ENCODE assay signal across 20 cellular contexts in genomic region chr2:241499146-241499965, GRCh38. TPM values are rescaled to one million over a fixed set of nuclear protein-coding genes. Genes with fewer than 3 reads are reported as not detected.
DNase-seq lines count a peak whose midpoint lies in the region; ATAC-seq and TF ChIP-seq lines count a peak whose summit lies in the region.
"Had no signal": no experiment of that assay in that cellular context is flagged by ENCODE, and none has a peak within 500 bp of the region (broad histone marks: within the 10 kb centered on the region; RNA-seq: fewer than 3 reads in every experiment).

No MANE protein-coding gene starts in this region.

- CTCF ChIA-PET in HCT116 (lab: Charles Lee), result no interaction called here

- no peaks in the 10 kb centered on the region for H4K20me1 ChIP-seq in HCT116 (ENCODE audit: insufficient read depth)

- intact Hi-C loops in HCT116 (cut with micrococcal nuclease), result no loop called here
- intact Hi-C loops in posterior vena cava (cut with DNase I), result no loop called here

- no peak overlapping the region for H3K9ac ChIP-seq in HCT116 (ENCODE audit: low read length)
- no peak overlapping the region for H3K9ac ChIP-seq in SK-N-MC (ENCODE audit: insufficient read length)

- no peak for TF ChIP-seq RAD21 in HCT116 (IDR thresholded peaks at IDR 0.05; ENCODE audit: low read depth)

- DNase-seq in HCT116 (ENCODE audit: low read depth, low spot score) (no peak), NCI-H2081 (lab: John Stamatoyannopoulos, UW) (peak; percentile 86 to 93), SK-N-MC (ENCODE audit: low read depth, low spot score) (no peak), posterior vena cava (ENCODE audit: low spot score) (peak; percentile 82), UCSD-AML1 (lab: John Stamatoyannopoulos, UW; ENCODE audit: unreplicated experiment) (no peak)
- DNase-seq: activated CD4-positive, alpha-beta memory T cell treated with anti-CD3 and anti-CD28 coated beads, Interleukin-2, amount 10 ng/mL, durations not matched to agents 7 days and 5 days; activated naive CD8-positive, alpha-beta T cell treated with anti-CD3 and anti-CD28 coated beads, Interleukin-2, amount 10 ng/mL, durations not matched to agents 7 days and 5 days; effector CD8-positive, alpha-beta T cell; heart right ventricle; Karpas-422; naive thymus-derived CD8-positive, alpha-beta T cell; NCI-H1694 treated with DMSO at 0.1 percent for 48 hours; stimulated activated naive CD4-positive, alpha-beta T cell; T-helper 1 cell; tibial artery had no signal

- ATAC-seq in HCT116 (no peak), esophagus mucosa (no peak), HG03097 (IDR thresholded peaks at IDR 0.05; ENCODE audit: low FRiP score, unreplicated experiment) (no peak), GM18909 (IDR thresholded peaks at IDR 0.05; ENCODE audit: poor library complexity, unreplicated experiment) (no peak)
- ATAC-seq: heart right ventricle; naive thymus-derived CD8-positive, alpha-beta T cell had no signal

- H3K27me3 ChIP-seq in HCT116 (ENCODE audit: insufficient read depth, low read length), result no peaks in the 10 kb centered on the region
- H3K27me3 ChIP-seq: heart right ventricle, tibial artery had no signal

- BruUV-seq in HCT116 (replicated peaks; lab: Mats Ljungman, UMichigan), result TSS peak; percentile 38

- peaks cover 20 to 26% of the 10 kb centered on the region in 2 experiments for H3K36me3 ChIP-seq in HCT116 (ENCODE audit: control insufficient read depth in 1 of 2, insufficient read depth in 2 of 2, low read length in 2 of 2)
- H3K36me3 ChIP-seq in SK-N-MC (ENCODE audit: insufficient read depth, low read length), result peaks cover 25% of the 10 kb centered on the region; the same call in 1 of the 2 replicates

- H3K79me2 ChIP-seq in HCT116 (ENCODE audit: insufficient read depth, low read length), result peaks cover 30% of the 10 kb centered on the region

- H3K4me2 ChIP-seq in HCT116 (ENCODE audit: low read length), result no peak overlapping the region

- no peak for TF ChIP-seq POLR2A in HCT116 (IDR thresholded peaks at IDR 0.05; ENCODE audit: borderline replicate concordance, extremely low read depth, insufficient read depth, insufficient read length)

- H3K27ac ChIP-seq in HCT116 (ENCODE audit: low read depth, low read length), result no peak overlapping the region
- H3K27ac ChIP-seq in SK-N-MC, result peak overlapping the region; percentile 36; the same call in 1 of the 2 replicates
- H3K27ac ChIP-seq: heart right ventricle, tibial artery, VCaP had no signal

- no peaks in the 10 kb centered on the region for H3K9me3 ChIP-seq in HCT116 (ENCODE audit: control insufficient read depth in 1 of 2, insufficient read depth in 1 of 2, low read depth in 1 of 2, low read length in 2 of 2)
- no peaks in the 10 kb centered on the region for H3K9me3 ChIP-seq in SK-N-MC (ENCODE audit: low read depth, low read length)
- H3K9me3 ChIP-seq: heart right ventricle, tibial artery had no signal

- RAD21 ChIA-PET in HCT116 (lab: Charles Lee; ENCODE audit: low non-redundant PET in 1 of 2, low total read pairs in 2 of 2, uncharacterized antibody in 2 of 2, unreplicated experiment in 2 of 2), result no interaction called here

- H2AFZ ChIP-seq in HCT116 (ENCODE audit: low read depth, low read length, poor library complexity, severe bottlenecking), result no peak overlapping the region

- no peak for TF ChIP-seq CTCF in HCT116 (IDR thresholded peaks at IDR 0.05 in 2 of 3, conservative IDR thresholded peaks at IDR 0.05 in 1 of 3; ENCODE audit: borderline replicate concordance in 1 of 3, insufficient read depth in 1 of 3, low read depth in 2 of 3, low read length in 2 of 3)

- no peak overlapping the region for H3K4me3 ChIP-seq in HCT116 (replicated peaks in 1 of 2; ENCODE audit: low read depth in 1 of 2, low read length in 2 of 2)
- H3K4me3 ChIP-seq in SK-N-MC, result no peak overlapping the region
- H3K4me3 ChIP-seq: heart right ventricle, tibial artery had no signal

- POLR2A ChIA-PET in HCT116 (lab: Charles Lee), result no interaction called here

- H3K9me2 ChIP-seq in HCT116 (ENCODE audit: insufficient read depth), result no peaks in the 10 kb centered on the region

- no peaks in the 10 kb centered on the region for H3K4me1 ChIP-seq in HCT116 (ENCODE audit: control insufficient read depth in 1 of 2, insufficient read depth in 2 of 2, low read length in 2 of 2)

TF ChIP-seq in HCT116, 20 proteins besides CTCF, POLR2A, EP300 and RAD21:
- TF ChIP-seq JUND (IDR thresholded peaks at IDR 0.05) (no peak), EZH2phosphoT487 (IDR thresholded peaks at IDR 0.05; ENCODE audit: borderline replicate concordance) (no peak), ELF1 (IDR thresholded peaks at IDR 0.05; ENCODE audit: borderline replicate concordance, low read depth) (no peak), TCF7L2 (IDR thresholded peaks at IDR 0.05; ENCODE audit: borderline replicate concordance, extremely low read depth, insufficient read depth, insufficient read length) (no peak), CEBPB (IDR thresholded peaks at IDR 0.05; ENCODE audit: low read depth) (no peak), SRF (IDR thresholded peaks at IDR 0.05; ENCODE audit: low read depth) (no peak), ZBTB33 (IDR thresholded peaks at IDR 0.05; ENCODE audit: extremely low read depth, insufficient replicate concordance, low read length) (no peak), ATF3 (IDR thresholded peaks at IDR 0.05) (no peak)

RNA-seq across cellular contexts. Expression of gene STK25, which starts 9.0 kb away (rescaled TPM):
- total RNA-seq in HCT116 (2021; ENCODE audit: unreplicated experiment), result 160 TPM
- polyA plus RNA-seq in HCT116 (2012), result 157 and 164 TPM in 2 replicates
- 100 to 1,000 TPM in 1 of 2 donors, 10 to 100 TPM in 1; 92.5 to 103 TPM for total RNA-seq in posterior vena cava
- total RNA-seq in esophagus mucosa, result 82.4 TPM

RNA-seq across cellular contexts. Expression of gene BOK, which starts 59.2 kb away (rescaled TPM):
- 41.5 TPM for total RNA-seq in HCT116 (2021; ENCODE audit: unreplicated experiment)
- polyA plus RNA-seq in HCT116 (2012), result 22.5 and 24.3 TPM in 2 replicates
- 10 to 100 TPM; 20.1 to 29.7 TPM for total RNA-seq in posterior vena cava
- 35.0 TPM for total RNA-seq in esophagus mucosa
- total RNA-seq: activated naive CD8-positive, alpha-beta T cell treated with anti-CD3 and anti-CD28 coated beads, Interleukin-2, amount 10 ng/mL, durations not matched to agents 7 days and 5 days; activated T-helper 1 cell treated with anti-CD3 and anti-CD28 coated beads, Interleukin-12 subunit alpha, Interleukin-12 subunit beta, Interleukin-2, Interleukin-4 antibody, amounts not matched to agents 30 ng/mL and 10 ng/mL and 1 ng/mL, durations not matched to agents 14 hours and 24 hours and 36 hours; naive thymus-derived CD8-positive, alpha-beta T cell had no signal

Comparison
In these comparisons a context has a peak if more than half of its experiments do, and no peak if none do; other contexts are left out.
1. DNase-seq: peak in NCI-H2081 (2 of 2) and posterior vena cava (single experiment); none in HCT116 (single experiment), SK-N-MC (single experiment) and UCSD-AML1 (single experiment).